In genomic region chr4:156775803-156776202, GRCh38 we compare ENCODE assay signal across 19 cellular contexts.
DNase-seq lines count a peak whose midpoint lies in the region; ATAC-seq, FAIRE-seq and TF ChIP-seq lines count a peak whose summit lies in the region.
"Had no signal": no experiment of that assay in that cellular context is flagged by ENCODE, and none has a peak within 500 bp of the region (broad histone marks: within the 10 kb centered on the region; RNA-seq: fewer than 3 reads in every experiment).

No MANE protein-coding gene starts in this region.

- H3K27ac Mint-ChIP-seq in osteocyte (ENCODE audit: unreplicated experiment): peak overlapping the region; percentile 44
- H3K27ac Mint-ChIP-seq: GM23338 had no signal

- DNase-seq in NOMO-1 treated with DMSO at 0.1 percent for 48 hours (lab: John Stamatoyannopoulos, UW; ENCODE audit: unreplicated experiment) (peak; percentile 71), fibroblast of lung (ENCODE audit: low read depth in 2 of 2) (no peak), osteocyte (ENCODE audit: extremely low spot score, unreplicated experiment) (no peak), GOT3 (lab: John Stamatoyannopoulos, UW) (no peak), HPDE6-E6E7 (ENCODE audit: extremely low spot score) (no peak), H54 (ENCODE audit: insufficient read length, low spot score) (no peak)
- DNase-seq: activated CD4-positive, CD25-positive, alpha-beta regulatory T cell; activated gamma-delta T cell; AML-193; body of pancreas; DMS 273 treated with DMSO at 0.1 percent for 48 hours; NCI-H1417; small intestine; stimulated activated naive CD4-positive, alpha-beta T cell treated with Interleukin-2 at 50 U/mL for 16 hours had no signal

- H3K36me3 Mint-ChIP-seq in osteocyte (ENCODE audit: unreplicated experiment): peaks cover under 1% of the 10 kb centered on the region

- H2AFZ ChIP-seq in fibroblast of lung (ENCODE audit: low read length): no peak overlapping the region
- H2AFZ ChIP-seq: GM23338 had no signal

- H3K9ac ChIP-seq in fibroblast of lung (ENCODE audit: insufficient read depth, low read length): no peak overlapping the region

- H3K4me1 Mint-ChIP-seq in osteocyte (ENCODE audit: unreplicated experiment): peaks cover 58% of the 10 kb centered on the region

- peaks cover under 1% of the 10 kb centered on the region for H3K9me3 Mint-ChIP-seq in osteocyte (ENCODE audit: unreplicated experiment)
- H3K9me3 Mint-ChIP-seq: GM23338 had no signal

- no peaks in the 10 kb centered on the region for H3K27me3 ChIP-seq in fibroblast of lung (ENCODE audit: control insufficient read depth, insufficient read depth, low read length)
- H3K27me3 ChIP-seq: body of pancreas had no signal

- TF ChIP-seq CTCF in fibroblast of lung (conservative IDR thresholded peaks at IDR 0.05 in 1 of 2, IDR thresholded peaks at IDR 0.05 in 1 of 2; ENCODE audit: low read depth in 1 of 2, low read length in 2 of 2) (no peak), osteocyte (IDR thresholded peaks at IDR 0.05) (no peak)

- no peak for TF ChIP-seq POLR2A in H54 (IDR thresholded peaks at IDR 0.05; ENCODE audit: low read depth, low read length)

- H3K4me3 Mint-ChIP-seq in osteocyte (ENCODE audit: unreplicated experiment): no peak overlapping the region
- H3K4me3 Mint-ChIP-seq: GM23338 had no signal

- peak overlapping the region; percentile 13 for H3K27ac ChIP-seq in fibroblast of lung (ENCODE audit: insufficient read depth, low read length)
- H3K27ac ChIP-seq: body of pancreas had no signal

- no peaks in the 10 kb centered on the region for H4K20me1 ChIP-seq in fibroblast of lung (ENCODE audit: control insufficient read depth, extremely low read depth, insufficient read depth, low read length)

- peak; percentile 50 for ATAC-seq in GM18868 (IDR thresholded peaks at IDR 0.05; ENCODE audit: unreplicated experiment)
- ATAC-seq in GM18909 (IDR thresholded peaks at IDR 0.05; ENCODE audit: poor library complexity, unreplicated experiment): no peak
- ATAC-seq: body of pancreas, GM23338 had no signal

- peaks cover 10% of the 10 kb centered on the region for H3K4me1 ChIP-seq in fibroblast of lung (ENCODE audit: control insufficient read depth, extremely low read depth, insufficient read depth, low read length)

- H3K79me2 ChIP-seq in fibroblast of lung (ENCODE audit: control insufficient read depth, insufficient read depth, low read length): peaks cover 6% of the 10 kb centered on the region

- no peaks in the 10 kb centered on the region for H3K9me3 ChIP-seq in fibroblast of lung (ENCODE audit: control insufficient read depth, insufficient read depth, low read depth, low read length)
- H3K9me3 ChIP-seq: body of pancreas had no signal

- H3K4me2 ChIP-seq in fibroblast of lung (ENCODE audit: extremely low read depth, insufficient read depth, low read length): no peak overlapping the region
- H3K4me2 ChIP-seq: GM23338 had no signal

- H3K4me3 ChIP-seq in fibroblast of lung (replicated peaks in 1 of 4; ENCODE audit: control extremely low read depth in 1 of 4, insufficient read depth in 1 of 4, low read depth in 3 of 4, low read length in 4 of 4): no peak overlapping the region
- H3K4me3 ChIP-seq: body of pancreas, GM23338 had no signal

- no peak for FAIRE-seq in H54 (lab: Jason Lieb, UNC)
- FAIRE-seq: GM18507, small intestine, urothelium cell line had no signal

- H3K27me3 Mint-ChIP-seq in osteocyte (ENCODE audit: unreplicated experiment): no peaks in the 10 kb centered on the region

- H3K36me3 ChIP-seq in fibroblast of lung (ENCODE audit: control insufficient read depth, insufficient read depth, low read length): no peaks in the 10 kb centered on the region
